8 cellular contexts compared by ENCODE assay signal in genomic region chr21:45364464-45365185, GRCh38. TPM values are rescaled to one million over a fixed set of nuclear protein-coding genes. Genes with fewer than 3 reads are reported as not detected.
A peak's percentile ranks its signal among the peaks of the same experiment; 100 is the strongest.
DNase-seq lines count a peak whose midpoint lies in the region; ATAC-seq, FAIRE-seq and TF ChIP-seq lines count a peak whose summit lies in the region.

No MANE protein-coding gene starts in this region.

- peak overlapping the region in 1 of 2 donors; percentile 36 for H3K4me3 ChIP-seq in ascending aorta
- H3K4me3 ChIP-seq in hepatocyte: no peak overlapping the region
- no peak overlapping the region for H3K4me3 ChIP-seq in smooth muscle cell

- POLR2A ChIA-PET in HEK293T (lab: Yijun Ruan, JAX): no interaction called here

- peak overlapping the region; percentile 8 for H3K4me2 ChIP-seq in hepatocyte
- H3K4me2 ChIP-seq in smooth muscle cell: peak overlapping the region; percentile 38

- H3K27ac ChIP-seq in ascending aorta (peak overlapping the region; percentile 97 to 99), hepatocyte (peak overlapping the region; percentile 91), smooth muscle cell (ENCODE audit: low read depth) (peak overlapping the region; percentile 98)

- H3K79me2 ChIP-seq in hepatocyte (no peaks in the 10 kb centered on the region), smooth muscle cell (ENCODE audit: low read depth) (no peaks in the 10 kb centered on the region)

- CTCF ChIA-PET in HEK293T (lab: Yijun Ruan, JAX): no interaction called here

- H3F3A ChIP-seq in smooth muscle cell (ENCODE audit: low read depth): peaks cover 29% of the 10 kb centered on the region

- H3K9me3 ChIP-seq in ascending aorta: no peaks in the 10 kb centered on the region
- no peaks in the 10 kb centered on the region for H3K9me3 ChIP-seq in hepatocyte (ENCODE audit: low read depth)
- no peaks in the 10 kb centered on the region for H3K9me3 ChIP-seq in smooth muscle cell (replicated peaks; ENCODE audit: low read depth)

- 83% methylated on average over 28 of the region's 30 CpGs for WGBS in hepatocyte (ENCODE audit: low lambda C conversion rate, missing lambda C conversion rate)
- 52% methylated on average over 25 of the region's 30 CpGs for WGBS in smooth muscle cell (ENCODE audit: low lambda C conversion rate)

- ATAC-seq in HG02571 (IDR thresholded peaks at IDR 0.05; ENCODE audit: unreplicated experiment): no peak

- TF ChIP-seq POLR2A in H54 (IDR thresholded peaks at IDR 0.05; ENCODE audit: low read depth, low read length): peak; percentile 53

- FAIRE-seq in H54 (lab: Jason Lieb, UNC): no peak

- H3K36me3 ChIP-seq in ascending aorta (no peaks in the 10 kb centered on the region), hepatocyte (replicated peaks; ENCODE audit: insufficient read depth, low read depth) (no peaks in the 10 kb centered on the region), smooth muscle cell (ENCODE audit: low read depth) (no peaks in the 10 kb centered on the region)

- intact Hi-C loops in ascending aorta (cut with DNase I): loop anchor here (1.0 to 2.0 kb wide), 4 partner anchors 40 to 74 kb away; no protein-coding TSS in a partner anchor

- no peaks in the 10 kb centered on the region for H3K27me3 ChIP-seq in ascending aorta
- H3K27me3 ChIP-seq in hepatocyte: no peaks in the 10 kb centered on the region
- H3K27me3 ChIP-seq in smooth muscle cell (ENCODE audit: low read depth): no peaks in the 10 kb centered on the region

- H3K9me2 ChIP-seq in hepatocyte (replicated peaks; ENCODE audit: insufficient read depth): no peaks in the 10 kb centered on the region

- no peak for TF ChIP-seq CTCF in ascending aorta (IDR thresholded peaks at IDR 0.05)
- TF ChIP-seq CTCF in hepatocyte (IDR thresholded peaks at IDR 0.05; ENCODE audit: poor library complexity): no peak
- no peak for TF ChIP-seq CTCF in smooth muscle cell (IDR thresholded peaks at IDR 0.05; ENCODE audit: borderline replicate concordance, insufficient read depth, poor library complexity, severe bottlenecking)

- no peaks in the 10 kb centered on the region for H4K20me1 ChIP-seq in hepatocyte (ENCODE audit: insufficient read depth, poor library complexity, severe bottlenecking)
- H4K20me1 ChIP-seq in smooth muscle cell (ENCODE audit: low read depth): no peaks in the 10 kb centered on the region

- H2AFZ ChIP-seq in hepatocyte: no peak overlapping the region
- no peak overlapping the region for H2AFZ ChIP-seq in smooth muscle cell (ENCODE audit: low read depth)

- H3K4me1 ChIP-seq in ascending aorta: peaks cover 21 to 44% of the 10 kb centered on the region in 2 donors
- peaks cover 38% of the 10 kb centered on the region for H3K4me1 ChIP-seq in hepatocyte (ENCODE audit: insufficient read depth)
- peaks cover 46% of the 10 kb centered on the region for H3K4me1 ChIP-seq in smooth muscle cell (ENCODE audit: low read depth)

- peak; percentile 63 for DNase-seq in H54 (ENCODE audit: insufficient read length, low spot score)
- DNase-seq in ascending aorta (ENCODE audit: low spot score in 2 of 2): peak; percentile 34 to 82
- DNase-seq in hepatocyte (ENCODE audit: low spot score): no peak
- DNase-seq in smooth muscle cell (lab: John Stamatoyannopoulos, UW; ENCODE audit: unreplicated experiment): no peak
- no peak for DNase-seq in DMS53 (lab: John Stamatoyannopoulos, UW)
- DNase-seq in HEK293T (ENCODE audit: extremely low spot score): no peak
- DNase-seq in NCI-H748 (lab: John Stamatoyannopoulos, UW; ENCODE audit: unreplicated experiment): no peak

- H3K9ac ChIP-seq in smooth muscle cell (ENCODE audit: low read depth): peak overlapping the region; percentile 84

TF ChIP-seq in HEK293T, 16 proteins besides CTCF, POLR2A, EP300 and RAD21:
- TF ChIP-seq LEF1 (IDR thresholded peaks at IDR 0.05; ENCODE audit: borderline replicate concordance) (no peak), SP1 (IDR thresholded peaks at IDR 0.05) (no peak), SUZ12 (IDR thresholded peaks at IDR 0.05) (no peak)

RNA-seq across cellular contexts. Expression of gene COL18A1, which starts 40.3 kb away (rescaled TPM):
- total RNA-seq in ascending aorta: 699 TPM
- total RNA-seq in hepatocyte: 67.3 and 97.1 TPM in 2 replicates
- polyA plus RNA-seq in hepatocyte: 140 and 178 TPM in 2 replicates
- 192 and 240 TPM in 2 replicates for total RNA-seq in smooth muscle cell
- polyA plus RNA-seq in smooth muscle cell: 362 and 485 TPM in 2 replicates

Comparison
In these comparisons a context has a peak if more than half of its experiments do, and no peak if none do; other contexts are left out.
1. DNase-seq: peak in H54 (single experiment) and ascending aorta (2 of 2); none in hepatocyte (single experiment), smooth muscle cell (single experiment), DMS53 (single experiment), HEK293T (single experiment) and NCI-H748 (single experiment).
2. Peak in every context shown above with its lines, with median percentiles within 50 percentile points of each other: H3K27ac ChIP-seq.